2 cellular contexts compared by ENCODE assay signal in genomic region chr3:11637901-11638668, GRCh38.
TF ChIP-seq lines count a peak whose summit lies in the region.

No MANE protein-coding gene starts in this region.

TF ChIP-seq in HEK293, 187 proteins besides CTCF, POLR2A, EP300 and RAD21 (continued from another document):
- TF ChIP-seq PRDM6 (tag by site-specific recombination; IDR thresholded peaks at IDR 0.05) (peak; percentile 11; the same call in 1 of the 2 replicates), PRDM4 (tag by site-specific recombination; IDR thresholded peaks at IDR 0.05) (peak; percentile 84), ZNF626 (tag by site-specific recombination; IDR thresholded peaks at IDR 0.05) (no peak), YY2 (tag by site-specific recombination; IDR thresholded peaks at IDR 0.05) (no peak), ZNF18 (tag by site-specific recombination; IDR thresholded peaks at IDR 0.05) (0 out of 2 replicates have a peak, but pooled peaks have one; percentile 25), SP7 (tag by site-specific recombination; IDR thresholded peaks at IDR 0.05) (peak; percentile 65), ZNF366 (tag by site-specific recombination; conservative IDR thresholded peaks at IDR 0.05) (peak; percentile 62; the same call in 1 of the 2 replicates), ZNF398 (tag by site-specific recombination; IDR thresholded peaks at IDR 0.05) (peak; percentile 69; the same call in 1 of the 2 replicates)

TF ChIP-seq in WTC11, 78 proteins besides CTCF, POLR2A, EP300 and RAD21 (continued from another document):
- no peak for TF ChIP-seq CREB1 (CRISPR knock-in tag; IDR thresholded peaks at IDR 0.05)
- TF ChIP-seq SMAD3 (CRISPR knock-in tag; IDR thresholded peaks at IDR 0.05; ENCODE audit: borderline replicate concordance) = no peak
